ENCODE assay signal across 19 cellular contexts in genomic region chr6:149889321-149889720, GRCh38. TPM values are rescaled to one million over a fixed set of nuclear protein-coding genes. Genes with fewer than 3 reads are reported as not detected.
DNase-seq lines count a peak whose midpoint lies in the region; ATAC-seq, FAIRE-seq and TF ChIP-seq lines count a peak whose summit lies in the region.
"Had no signal": no experiment of that assay in that cellular context is flagged by ENCODE, and none has a peak within 500 bp of the region (broad histone marks: within the 10 kb centered on the region; RNA-seq: fewer than 3 reads in every experiment).

No MANE protein-coding gene starts in this region.

- H3K27me3 ChIP-seq in RWPE2 (ENCODE audit: insufficient read depth, poor library complexity, severe bottlenecking) (no peaks in the 10 kb centered on the region), esophagus squamous epithelium (no peaks in the 10 kb centered on the region)
- H3K27me3 ChIP-seq: SJSA1 had no signal

- intact Hi-C loops in esophagus squamous epithelium (cut with DNase I) = no loop called here

- no peak for TF ChIP-seq CTCF in A549 (IDR thresholded peaks at IDR 0.05)
- no peak for TF ChIP-seq CTCF in RWPE2 (IDR thresholded peaks at IDR 0.05; ENCODE audit: poor library complexity, severe bottlenecking)
- TF ChIP-seq CTCF in esophagus squamous epithelium (IDR thresholded peaks at IDR 0.05) = no peak

- no peaks in the 10 kb centered on the region for H3K9me3 ChIP-seq in A549
- H3K9me3 ChIP-seq in RWPE2 (ENCODE audit: severe bottlenecking) = no peaks in the 10 kb centered on the region
- H3K9me3 ChIP-seq in esophagus squamous epithelium = no peaks in the 10 kb centered on the region
- H3K9me3 ChIP-seq: SJSA1 had no signal

- POLR2A ChIA-PET in A549 (lab: Yijun Ruan, JAX) = interaction anchor here (0.8 to 1.5 kb wide), 3 partner anchors 25 to 35 kb away, joined by 3 to 8 read pairs (median 3); partner anchors contain the start of gene LRP11

- TF ChIP-seq RAD21 in A549 (conservative IDR thresholded peaks at IDR 0.05 in 1 of 2, IDR thresholded peaks at IDR 0.05 in 1 of 2) = no peak

- H3K4me1 ChIP-seq in A549 (peaks cover 58% of the 10 kb centered on the region), RWPE2 (ENCODE audit: insufficient read depth, poor library complexity, severe bottlenecking) (peaks cover 60% of the 10 kb centered on the region), esophagus squamous epithelium (peaks cover 15 to 57% (median 18%) of the 10 kb centered on the region in 3 donors)
- H3K4me1 ChIP-seq: SJSA1 had no signal

- TF ChIP-seq EP300 in A549 (IDR thresholded peaks at IDR 0.05) = peak in 1 of 2 experiments; percentile 28; a peak in 1 of 5 replicates

- H3K4me2 ChIP-seq in A549 = peak overlapping the region; percentile 74

- H3K4me3 ChIP-seq in A549 = no peak overlapping the region
- no peak overlapping the region for H3K4me3 ChIP-seq in RWPE2 (ENCODE audit: severe bottlenecking)
- H3K4me3 ChIP-seq in esophagus squamous epithelium = no peak overlapping the region
- H3K4me3 ChIP-seq: SJSA1 had no signal

- CTCF ChIA-PET in A549 (lab: Yijun Ruan, JAX) = interaction anchor here (1.2 to 1.5 kb wide), 3 partner anchors 11 to 49 kb away, joined by 3 to 5 read pairs (median 4); no protein-coding TSS in a partner anchor

- FAIRE-seq in A549 (lab: Jason Lieb, UNC) = no peak
- FAIRE-seq: A204.1, H1, HepG2 had no signal

- DNase-seq in A549 (ENCODE audit: low read depth in 1 of 2, low spot score in 1 of 2) = peak in 1 of 2 experiments; percentile 69
- DNase-seq in RWPE2 (ENCODE audit: low spot score) = no peak
- DNase-seq in esophagus squamous epithelium (lab: John Stamatoyannopoulos, UW) = no peak
- peak; percentile 54 for DNase-seq in left kidney (ENCODE audit: low read depth, low spot score)
- no peak for DNase-seq in EL
- DNase-seq in globus pallidus (ENCODE audit: low spot score) = no peak
- no peak for DNase-seq in Kasumi-1 (lab: John Stamatoyannopoulos, UW)
- no peak for DNase-seq in DMS114 treated with DMSO at 0.1 percent for 48 hours (lab: John Stamatoyannopoulos, UW; ENCODE audit: unreplicated experiment)
- DNase-seq: C1 segment of cervical spinal cord, DMS 273 treated with DMSO at 0.1 percent for 48 hours, NCI-H1105, NCI-H1694, NCI-H446 treated with DMSO at 0.1 percent for 48 hours, NCI-H774, PC-3 had no signal

- ATAC-seq in A549 (peak; percentile 17 to 29; a peak in 3 of 6 replicates), RWPE2 (ENCODE audit: low read depth) (no peak)
- ATAC-seq: HepG2, PC-3 had no signal

- no peak for TF ChIP-seq POLR2A in A549 (IDR thresholded peaks at IDR 0.05; ENCODE audit: low read length)
- TF ChIP-seq POLR2A in esophagus squamous epithelium (IDR thresholded peaks at IDR 0.05) = no peak

- H3K36me3 ChIP-seq in RWPE2 (ENCODE audit: low read depth) (no peaks in the 10 kb centered on the region), esophagus squamous epithelium (peaks cover 0 to 14% (median 0%) of the 10 kb centered on the region in 3 donors)
- H3K36me3 ChIP-seq: SJSA1 had no signal

- H3K27ac ChIP-seq in A549 (peak overlapping the region; percentile 90 to 92), RWPE2 (ENCODE audit: poor library complexity, severe bottlenecking) (peak overlapping the region; percentile 93), esophagus squamous epithelium (peak overlapping the region in 3 of 4 donors; percentile 77 to 81 (median 78))
- H3K27ac ChIP-seq: SJSA1 had no signal

- WGBS in A549 (ENCODE audit: missing lambda C conversion rate) = 42% methylated on average over 7 of the region's 7 CpGs
- WGBS in esophagus squamous epithelium, 2 donors = 59 to 81% methylated on average over 5 to 7 of the region's 7 CpGs

TF ChIP-seq in A549, 52 proteins besides CTCF, POLR2A, EP300 and RAD21:
- TF ChIP-seq HOXA7 (CRISPR knock-in tag; IDR thresholded peaks at IDR 0.05) (no peak), HOXB5 (CRISPR knock-in tag; IDR thresholded peaks at IDR 0.05) (peak; percentile 87), GATA3 (IDR thresholded peaks at IDR 0.05; ENCODE audit: borderline replicate concordance) (0 out of 2 replicates have a peak, but pooled peaks have one; percentile 22), SMC3 (IDR thresholded peaks at IDR 0.05) (no peak)

RNA-seq across cellular contexts. Expression of gene RAET1E, which starts 8.6 kb away (rescaled TPM):
- 2.8 and 4.2 TPM in 2 replicates for polyA plus RNA-seq in A549 (2011; rRNA removed)
- polyA plus RNA-seq in A549 (2012; cell fraction: cytosol; rRNA removed) = 0.66 and 0.98 TPM in 2 replicates
- 0.32 and 1.1 TPM in 2 replicates for polyA plus RNA-seq in A549 (2012; cell fraction: nucleus; rRNA removed)
- polyA plus RNA-seq in A549 (2017; fragmentation: RNase III; extraction: RNeasy Plus Mini Kit Qiagen cat#74134 plus additional on column Dnase treatment) = 3.3 to 5.4 TPM (median 4.5 TPM) in 3 replicates
- polyA minus RNA-seq in A549 (2011; rRNA and poly(A)+ RNA removed) = 0.44 and 2.6 TPM in 2 replicates
- 10 to 100 TPM; 50.1 to 90.1 (median 67.9) TPM for total RNA-seq in esophagus squamous epithelium
- total RNA-seq: H1, HepG2, SJSA1 had no signal
- polyA plus RNA-seq: H1, HepG2 had no signal

RNA-seq across cellular contexts. Expression of gene LRP11, which starts 25.2 kb away (rescaled TPM):
- 57.7 and 59.2 TPM in 2 replicates for polyA plus RNA-seq in A549 (2011; rRNA removed)
- 21.1 and 28.5 TPM in 2 replicates for polyA plus RNA-seq in A549 (2012; cell fraction: cytosol; rRNA removed)
- 18.2 and 23.9 TPM in 2 replicates for polyA plus RNA-seq in A549 (2012; cell fraction: nucleus; rRNA removed)
- polyA plus RNA-seq in A549 (2017; fragmentation: RNase III; extraction: RNeasy Plus Mini Kit Qiagen cat#74134 plus additional on column Dnase treatment) = 37.4 to 53.8 TPM (median 48.9 TPM) in 3 replicates
- 78.1 and 98.4 TPM in 2 replicates for polyA minus RNA-seq in A549 (2011; rRNA and poly(A)+ RNA removed)
- total RNA-seq in esophagus squamous epithelium = 10 to 100 TPM; 40.2 to 74.9 (median 58.4) TPM

RNA-seq across cellular contexts. Expression of gene RAET1G, which starts 33.6 kb away (rescaled TPM):
- polyA plus RNA-seq in A549 (2011; rRNA removed) (10.1 and 14.6 TPM in 2 replicates), A549 (2017; fragmentation: RNase III; extraction: RNeasy Plus Mini Kit Qiagen cat#74134 plus additional on column Dnase treatment) (15.5 to 29.8 TPM (median 24.4 TPM) in 3 replicates)
- 7.5 and 8.2 TPM in 2 replicates for polyA plus RNA-seq in A549 (2012; cell fraction: cytosol; rRNA removed)
- polyA plus RNA-seq in A549 (2012; cell fraction: nucleus; rRNA removed) = 10.8 and 11.0 TPM in 2 replicates
- 4.9 and 6.5 TPM in 2 replicates for polyA minus RNA-seq in A549 (2011; rRNA and poly(A)+ RNA removed)
- 10 to 100 TPM in 3 of 4 donors, 1 to 10 TPM in 1; 9.0 to 26.8 (median 13.5) TPM for total RNA-seq in esophagus squamous epithelium
- total RNA-seq: H1, HepG2 had no signal
- polyA plus RNA-seq: HepG2 had no signal

RNA-seq across cellular contexts. Expression of gene ULBP2, which starts 52.5 kb away (rescaled TPM):
- polyA plus RNA-seq in A549 (2011; rRNA removed) (2.7 and 3.2 TPM in 2 replicates), A549 (2017; fragmentation: RNase III; extraction: RNeasy Plus Mini Kit Qiagen cat#74134 plus additional on column Dnase treatment) (4.2 to 5.0 TPM (median 4.5 TPM) in 3 replicates)
- polyA plus RNA-seq in A549 (2012; cell fraction: cytosol; rRNA removed) = 2.0 TPM in 2 replicates
- 1.8 and 2.2 TPM in 2 replicates for polyA plus RNA-seq in A549 (2012; cell fraction: nucleus; rRNA removed)
- 0.39 and 1.4 TPM in 2 replicates for polyA minus RNA-seq in A549 (2011; rRNA and poly(A)+ RNA removed)
- total RNA-seq in esophagus squamous epithelium = 10 to 100 TPM in 1 of 4 donors, 1 to 10 TPM in 3; 2.9 to 11.1 (median 4.6) TPM
- total RNA-seq: H1, HepG2 had no signal
- polyA plus RNA-seq: HepG2 had no signal
